Comparison of ENCODE assay signal across 14 cellular contexts in genomic region chr22:48234011-48234410, GRCh38.
"Had no signal": no experiment of that assay in that cellular context is flagged by ENCODE, and none has a peak within 500 bp of the region (broad histone marks: within the 10 kb centered on the region; RNA-seq: fewer than 3 reads in every experiment).

No MANE protein-coding gene starts in this region.

- DNase-seq: activated CD4-positive, alpha-beta T cell treated with anti-CD3 and anti-CD28 coated beads, Interleukin-2, amount 50 U/mL, for 1 hour; activated CD4-positive, CD25-positive, alpha-beta regulatory T cell treated with anti-CD3 and anti-CD28 coated beads, Interleukin-2, amount 50 U/mL, for 72 hours; activated naive CD8-positive, alpha-beta T cell treated with anti-CD3 and anti-CD28 coated beads for 36 hours; amniotic stem cell; dermis blood vessel endothelial cell; effector memory CD8-positive, alpha-beta T cell; foreskin fibroblast; midbrain; nucleus accumbens; stimulated activated CD4-positive, alpha-beta T cell treated with anti-CD3 and anti-CD28 coated beads, Interleukin-12 subunit alpha, Interleukin-12 subunit beta, amount 100 ng/mL, for 4 hours; trophoblast cell had no signal

- H3K4me1 ChIP-seq: suprapubic skin had no signal

- H3K4me3 ChIP-seq: hepatocyte, suprapubic skin had no signal

- H3K27me3 ChIP-seq: hepatocyte, suprapubic skin had no signal

- H3K36me3 ChIP-seq: suprapubic skin had no signal

- ATAC-seq: effector memory CD8-positive, alpha-beta T cell had no signal

- H3K27ac ChIP-seq: hepatocyte, suprapubic skin, VCaP had no signal
